8 cellular contexts compared by ENCODE assay signal in the genomic region with DNA sequence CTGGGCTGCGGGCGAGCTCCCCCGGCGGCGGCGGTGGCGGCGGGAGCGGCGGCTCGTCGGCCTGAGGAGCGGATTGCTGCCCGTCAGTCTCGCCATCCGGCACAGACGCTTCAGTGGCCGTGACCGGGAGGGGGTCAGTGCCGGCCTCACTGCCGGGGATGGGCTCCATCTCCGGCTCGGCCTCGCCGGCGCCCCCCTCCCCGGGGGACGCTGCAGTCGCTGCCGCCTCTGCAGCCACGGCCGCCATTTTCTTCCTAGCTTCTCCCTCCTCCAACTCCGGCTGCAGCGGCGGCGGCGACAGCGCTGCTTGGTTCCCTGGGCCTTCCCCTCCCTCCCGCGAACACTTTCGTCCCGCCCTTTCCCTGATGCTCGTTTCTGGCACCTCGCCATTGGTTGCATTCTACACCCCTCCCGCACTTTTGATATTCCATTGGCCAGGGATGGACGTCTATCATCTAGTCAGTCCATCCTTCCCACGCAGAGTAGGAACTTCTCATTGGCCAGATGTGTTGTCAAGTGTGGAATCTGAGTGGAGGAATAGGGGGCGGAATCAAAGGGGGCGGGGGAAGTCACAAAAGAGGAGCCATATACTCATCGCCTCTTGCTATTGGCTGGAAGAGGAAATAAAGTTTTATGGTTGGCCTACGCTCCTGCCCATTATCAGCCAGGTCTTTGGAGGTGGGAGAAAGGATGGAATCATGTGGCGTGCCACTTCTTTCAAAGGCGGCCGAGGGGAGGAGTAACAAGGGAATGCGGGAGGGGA. TPM values are rescaled to one million over a fixed set of nuclear protein-coding genes. Genes with fewer than 3 reads are reported as not detected.
DNase-seq lines count a peak whose midpoint lies in the region; ATAC-seq and TF ChIP-seq lines count a peak whose summit lies in the region.

A gene with protein sequence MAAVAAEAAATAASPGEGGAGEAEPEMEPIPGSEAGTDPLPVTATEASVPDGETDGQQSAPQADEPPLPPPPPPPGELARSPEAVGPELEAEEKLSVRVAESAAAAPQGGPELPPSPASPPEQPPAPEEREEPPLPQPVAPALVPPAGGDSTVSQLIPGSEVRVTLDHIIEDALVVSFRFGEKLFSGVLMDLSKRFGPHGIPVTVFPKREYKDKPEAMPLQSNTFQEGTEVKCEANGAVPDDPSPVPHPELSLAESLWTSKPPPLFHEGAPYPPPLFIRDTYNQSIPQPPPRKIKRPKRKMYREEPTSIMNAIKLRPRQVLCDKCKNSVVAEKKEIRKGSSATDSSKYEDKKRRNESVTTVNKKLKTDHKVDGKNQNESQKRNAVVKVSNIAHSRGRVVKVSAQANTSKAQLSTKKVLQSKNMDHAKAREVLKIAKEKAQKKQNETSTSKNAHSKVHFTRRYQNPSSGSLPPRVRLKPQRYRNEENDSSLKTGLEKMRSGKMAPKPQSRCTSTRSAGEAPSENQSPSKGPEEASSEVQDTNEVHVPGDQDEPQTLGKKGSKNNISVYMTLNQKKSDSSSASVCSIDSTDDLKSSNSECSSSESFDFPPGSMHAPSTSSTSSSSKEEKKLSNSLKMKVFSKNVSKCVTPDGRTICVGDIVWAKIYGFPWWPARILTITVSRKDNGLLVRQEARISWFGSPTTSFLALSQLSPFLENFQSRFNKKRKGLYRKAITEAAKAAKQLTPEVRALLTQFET (minus strand): TSS at position 309 of the 763 bp plus-strand sequence. CDS start 62 bp downstream, at position 247.

- intact Hi-C loops in lower lobe of right lung (cut with DNase I) = no loop called here

- TF ChIP-seq CTCF in lower lobe of right lung (IDR thresholded peaks at IDR 0.05) = no peak

- H3K27me3 ChIP-seq in lower lobe of right lung (ENCODE audit: low read depth) = no peaks in the 10 kb centered on the region

- no peaks in the 10 kb centered on the region for H3K9me3 ChIP-seq in lower lobe of right lung

- H3K36me3 ChIP-seq in lower lobe of right lung = peaks cover 31% of the 10 kb centered on the region

- ATAC-seq in GM19468 (IDR thresholded peaks at IDR 0.05; ENCODE audit: extremely low read depth, unreplicated experiment) = peak; percentile 91
- ATAC-seq in lower lobe of right lung = peak; percentile 97 to 98

- H3K4me1 ChIP-seq in lower lobe of right lung = peaks cover 16% of the 10 kb centered on the region

- peak within 1 kb of the TSS; percentile 96 for H3K4me3 ChIP-seq in lower lobe of right lung

- DNase-seq in COLO668 (lab: John Stamatoyannopoulos, UW; ENCODE audit: unreplicated experiment) (peak; percentile 94), HS-5 (ENCODE audit: low read depth) (peak; percentile 100), lower lobe of right lung (peak; percentile 97)
- DNase-seq in NK-92 treated with Interleukin-12 subunit alpha and Interleukin-12 subunit beta, amount 100 ng/mL, for 24 hours (lab: John Stamatoyannopoulos, UW) = peak; percentile 95
- DNase-seq in activated CD8-positive, alpha-beta memory T cell treated with anti-CD3 and anti-CD28 coated beads for 24 hours = peak; percentile 95
- peak; percentile 98 for DNase-seq in effector CD4-positive, alpha-beta T cell
- peak; percentile 93 to 99 (median 94) for DNase-seq in stimulated activated CD4-positive, alpha-beta T cell treated with anti-CD3 and anti-CD28 coated beads, TNF-alpha, amount 100 ng/mL, for 24 hours (ENCODE audit: low read depth in 3 of 3)

- H3K27ac ChIP-seq in lower lobe of right lung = peak within 1 kb of the TSS; percentile 98

RNA-seq across cellular contexts. Expression of the gene that starts here (rescaled TPM):
- 27.0 TPM for total RNA-seq in lower lobe of right lung

Comparison
In these comparisons a context has a peak if more than half of its experiments do, and no peak if none do; other contexts are left out.
1. Peak in every context shown above with its lines: DNase-seq, ATAC-seq, H3K4me3 ChIP-seq and H3K27ac ChIP-seq.